Comparison of ENCODE assay signal across 35 cellular contexts in the genomic region with DNA sequence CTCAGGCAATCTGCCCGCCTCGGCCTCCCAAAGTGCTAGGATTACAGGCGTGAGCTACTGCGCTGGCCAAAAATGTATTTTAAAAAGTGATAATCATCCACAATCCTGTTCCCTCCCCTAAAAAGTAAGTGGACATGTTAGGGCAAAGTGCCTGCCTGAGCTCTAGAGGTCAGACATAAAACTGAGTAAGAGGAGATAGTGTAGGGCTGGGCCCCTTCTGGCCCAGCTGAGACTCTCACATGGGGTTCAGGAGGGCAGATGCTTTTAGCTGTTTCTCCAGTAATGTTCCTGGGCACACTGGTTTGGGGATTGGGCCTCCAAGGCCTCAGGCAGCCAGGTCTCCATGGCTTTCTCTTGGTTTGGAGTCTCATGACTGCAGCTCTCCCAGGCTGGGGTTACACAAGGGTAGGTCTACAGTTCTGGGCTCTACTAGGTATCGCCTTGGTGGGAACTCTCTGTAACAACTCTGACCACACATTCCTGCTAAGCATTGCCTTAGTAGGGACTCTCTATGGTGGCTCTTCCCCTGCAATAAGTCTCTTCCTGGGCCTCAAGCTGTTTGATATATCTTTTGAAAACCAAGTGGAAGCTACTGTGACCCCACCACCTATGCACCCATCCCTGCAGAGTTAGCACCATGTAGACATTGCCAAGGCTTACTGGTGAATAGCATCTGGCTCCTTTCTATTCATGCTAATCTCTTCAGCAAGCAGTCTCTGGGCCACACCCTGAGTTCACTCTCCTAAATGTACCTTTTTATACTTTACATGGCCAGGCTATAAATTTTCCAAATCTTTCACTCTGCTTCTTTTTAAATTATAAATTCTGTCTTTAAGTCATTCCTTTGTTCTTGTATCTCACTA. TPM values are rescaled to one million over a fixed set of nuclear protein-coding genes. Genes with fewer than 3 reads are reported as not detected.
"Had no signal": no experiment of that assay in that cellular context is flagged by ENCODE, and none has a peak within 500 bp of the region (broad histone marks: within the 10 kb centered on the region; RNA-seq: fewer than 3 reads in every experiment).

No MANE protein-coding gene starts in this region.

- H3K4me1 ChIP-seq: adrenal gland, ascending aorta, esophagus muscularis mucosa, pancreas, prostate gland, suprapubic skin, tibial artery, upper lobe of right lung had no signal

- H3K36me3 Mint-ChIP-seq: activated CD4-positive, alpha-beta memory T cell treated with anti-CD3 and anti-CD28 coated beads for 36 hours; activated naive CD8-positive, alpha-beta T cell treated with anti-CD3 and anti-CD28 coated beads for 36 hours; brain had no signal

- H3K27me3 Mint-ChIP-seq: activated CD4-positive, alpha-beta memory T cell treated with anti-CD3 and anti-CD28 coated beads for 36 hours had no signal

- H3K4me1 Mint-ChIP-seq: activated CD4-positive, alpha-beta T cell treated with anti-CD3 and anti-CD28 coated beads, Interleukin-2, amount 10 ng/mL, durations not matched to agents 24 days and 14 days; activated naive CD8-positive, alpha-beta T cell treated with anti-CD3 and anti-CD28 coated beads for 36 hours; brain; nephron had no signal

- H3K9me3 Mint-ChIP-seq: activated CD4-positive, alpha-beta memory T cell treated with anti-CD3 and anti-CD28 coated beads for 36 hours; activated CD4-positive, alpha-beta T cell treated with anti-CD3 and anti-CD28 coated beads, Interleukin-2, amount 10 ng/mL, durations not matched to agents 24 days and 14 days; activated naive CD4-positive, alpha-beta T cell treated with anti-CD3 and anti-CD28 coated beads for 36 hours; activated naive CD8-positive, alpha-beta T cell treated with anti-CD3 and anti-CD28 coated beads for 36 hours; activated T-helper 1 cell treated with anti-CD3 and anti-CD28 coated beads, Interleukin-12 subunit alpha, Interleukin-12 subunit beta, Interleukin-2, Interleukin-4 antibody, amounts not matched to agents 30 ng/mL and 10 ng/mL and 1 ng/mL, durations not matched to agents 14 hours and 24 hours and 36 hours; nephron had no signal

- ATAC-seq: left lobe of liver, pancreas, upper lobe of right lung had no signal

- DNase-seq: activated CD4-positive, alpha-beta memory T cell treated with anti-CD3 and anti-CD28 coated beads for 36 hours; activated CD4-positive, alpha-beta T cell treated with anti-CD3 and anti-CD28 coated beads, Interleukin-2, amount 10 ng/mL, durations not matched to agents 24 days and 14 days; activated CD4-positive, CD25-positive, alpha-beta regulatory T cell treated with anti-CD3 and anti-CD28 coated beads, Interleukin-2, amount 50 U/mL, for 72 hours; activated CD8-positive, alpha-beta memory T cell treated with anti-CD3 and anti-CD28 coated beads, Interleukin-2, amount 50 U/mL, for 4 hours; activated effector memory CD4-positive, alpha-beta T cell treated with anti-CD3 and anti-CD28 coated beads, Interleukin-2, amount 50 U/mL, for 16 hours; activated naive CD4-positive, alpha-beta T cell treated with anti-CD3 and anti-CD28 coated beads for 36 hours; activated naive CD8-positive, alpha-beta T cell treated with anti-CD3 and anti-CD28 coated beads for 36 hours; activated T-cell treated with anti-CD3 and anti-CD28 coated beads, Interleukin-2, amount 50 U/mL, for 1 hour; adrenal gland; caudate nucleus; head of caudate nucleus; hypothalamus; kidney glomerular epithelial cell; nucleus accumbens; pancreas; stimulated activated CD4-positive, alpha-beta T cell treated with anti-CD3 and anti-CD28 coated beads, Interleukin-15, amount 100 ng/mL, for 24 hours; stimulated activated CD4-positive, alpha-beta T cell treated with anti-CD3 and anti-CD28 coated beads, Interleukin-2, amount 100 ng/mL, for 24 hours; stimulated activated naive CD4-positive, alpha-beta T cell; tibial artery; upper lobe of right lung; WERI-Rb-1 had no signal

- FAIRE-seq: endothelial cell of umbilical vein, frontal cortex, pancreas, TTC549 had no signal

- H3K27ac ChIP-seq: adrenal gland, ascending aorta, esophagus muscularis mucosa, pancreas, prostate gland, suprapubic skin, tibial artery, upper lobe of right lung, WERI-Rb-1 had no signal

- H3K36me3 ChIP-seq: adrenal gland, ascending aorta, esophagus muscularis mucosa, pancreas, prostate gland, suprapubic skin, tibial artery, upper lobe of right lung, WERI-Rb-1 had no signal

- H3K27me3 ChIP-seq: adrenal gland, ascending aorta, pancreas, tibial artery had no signal

- H3K9me3 ChIP-seq: adrenal gland, ascending aorta, esophagus muscularis mucosa, pancreas, prostate gland, suprapubic skin, tibial artery, upper lobe of right lung had no signal

- H3K27ac Mint-ChIP-seq: activated CD4-positive, alpha-beta memory T cell treated with anti-CD3 and anti-CD28 coated beads for 36 hours; activated CD4-positive, alpha-beta T cell treated with anti-CD3 and anti-CD28 coated beads, Interleukin-2, amount 10 ng/mL, durations not matched to agents 24 days and 14 days; activated naive CD4-positive, alpha-beta T cell treated with anti-CD3 and anti-CD28 coated beads for 36 hours; activated naive CD8-positive, alpha-beta T cell treated with anti-CD3 and anti-CD28 coated beads for 36 hours; activated T-helper 1 cell treated with anti-CD3 and anti-CD28 coated beads, Interleukin-12 subunit alpha, Interleukin-12 subunit beta, Interleukin-2, Interleukin-4 antibody, amounts not matched to agents 30 ng/mL and 10 ng/mL and 1 ng/mL, durations not matched to agents 14 hours and 24 hours and 36 hours; brain; nephron had no signal

- H3K4me3 ChIP-seq: adrenal gland, ascending aorta, esophagus muscularis mucosa, lung, pancreas, prostate gland, suprapubic skin, tibial artery, upper lobe of right lung had no signal

- H3K4me3 Mint-ChIP-seq: activated CD4-positive, alpha-beta memory T cell treated with anti-CD3 and anti-CD28 coated beads for 36 hours; activated CD4-positive, alpha-beta T cell treated with anti-CD3 and anti-CD28 coated beads, Interleukin-2, amount 10 ng/mL, durations not matched to agents 24 days and 14 days; activated naive CD4-positive, alpha-beta T cell treated with anti-CD3 and anti-CD28 coated beads for 36 hours; activated naive CD8-positive, alpha-beta T cell treated with anti-CD3 and anti-CD28 coated beads for 36 hours; activated T-helper 1 cell treated with anti-CD3 and anti-CD28 coated beads, Interleukin-12 subunit alpha, Interleukin-12 subunit beta, Interleukin-2, Interleukin-4 antibody, amounts not matched to agents 30 ng/mL and 10 ng/mL and 1 ng/mL, durations not matched to agents 14 hours and 24 hours and 36 hours; brain; nephron had no signal

RNA-seq across cellular contexts. Expression of a gene that starts 43.7 kb away (rescaled TPM):
- total RNA-seq: activated CD4-positive, alpha-beta T cell treated with anti-CD3 and anti-CD28 coated beads, Interleukin-2, amount 10 ng/mL, durations not matched to agents 24 days and 14 days; activated CD8-positive, alpha-beta memory T cell treated with anti-CD3 and anti-CD28 coated beads for 36 hours; activated naive CD4-positive, alpha-beta T cell treated with anti-CD3 and anti-CD28 coated beads for 36 hours; activated naive CD8-positive, alpha-beta T cell treated with anti-CD3 and anti-CD28 coated beads for 36 hours; activated T-helper 1 cell treated with anti-CD3 and anti-CD28 coated beads, Interleukin-12 subunit alpha, Interleukin-12 subunit beta, Interleukin-2, Interleukin-4 antibody, amounts not matched to agents 30 ng/mL and 10 ng/mL and 1 ng/mL, durations not matched to agents 14 hours and 24 hours and 36 hours; ascending aorta; endothelial cell of umbilical vein; frontal cortex; T-helper 1 cell treated with Interleukin-12 subunit alpha and Interleukin-12 subunit beta and Interleukin-4 antibody, amounts not matched to agents 30 ng/mL and 1 ng/mL, for 36 hours had no signal
- polyA plus RNA-seq: endothelial cell of umbilical vein had no signal
